ENCODE assay signal across 1 cellular context in the genomic region with DNA sequence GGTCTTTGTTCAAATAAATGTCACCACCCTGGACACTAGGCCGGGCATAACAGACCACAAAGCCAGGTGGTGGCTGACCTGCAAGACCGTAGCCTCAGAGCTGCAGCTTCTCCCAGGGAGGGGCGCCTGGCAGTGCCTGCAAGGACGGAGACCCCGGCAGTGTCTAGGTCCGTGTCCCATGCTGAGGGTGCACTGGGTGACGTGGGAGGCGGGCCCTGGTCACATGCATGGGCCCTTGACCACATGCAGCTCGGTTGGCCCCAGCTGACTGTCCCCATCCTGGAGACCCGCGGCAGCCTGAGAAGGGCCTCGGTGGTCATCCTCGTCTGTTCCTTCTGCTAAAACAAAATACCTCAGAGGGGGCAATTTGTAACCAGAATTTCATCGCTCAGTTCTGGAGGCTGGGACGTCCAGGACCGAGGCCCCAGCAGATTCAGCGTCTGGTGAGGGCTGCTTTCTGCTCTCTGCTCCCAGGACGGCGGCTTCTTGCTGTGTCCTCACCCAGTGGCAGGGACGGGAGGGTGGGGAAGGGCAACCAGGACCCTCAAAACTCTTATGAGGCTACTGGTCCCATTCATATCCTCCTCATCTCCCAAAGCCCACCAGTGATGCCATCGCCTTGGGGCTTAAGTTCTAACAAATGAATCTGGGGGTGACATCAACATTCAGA.
TF ChIP-seq lines count a peak whose summit lies in the region.

No MANE protein-coding gene starts in this region.

TF ChIP-seq in K562, 482 proteins besides CTCF, POLR2A, EP300 and RAD21 (continued from another document):
- TF ChIP-seq, protein P1, sequence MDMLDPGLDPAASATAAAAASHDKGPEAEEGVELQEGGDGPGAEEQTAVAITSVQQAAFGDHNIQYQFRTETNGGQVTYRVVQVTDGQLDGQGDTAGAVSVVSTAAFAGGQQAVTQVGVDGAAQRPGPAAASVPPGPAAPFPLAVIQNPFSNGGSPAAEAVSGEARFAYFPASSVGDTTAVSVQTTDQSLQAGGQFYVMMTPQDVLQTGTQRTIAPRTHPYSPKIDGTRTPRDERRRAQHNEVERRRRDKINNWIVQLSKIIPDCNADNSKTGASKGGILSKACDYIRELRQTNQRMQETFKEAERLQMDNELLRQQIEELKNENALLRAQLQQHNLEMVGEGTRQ (CRISPR knock-in tag; IDR thresholded peaks at IDR 0.05) = no peak
- no peak for TF ChIP-seq ZNF324 (CRISPR knock-in tag; IDR thresholded peaks at IDR 0.05)
- no peak for TF ChIP-seq U2AF1 (optimal IDR thresholded peaks at IDR 0.05; ENCODE audit: low read depth, low read length)
- TF ChIP-seq, protein P2, sequence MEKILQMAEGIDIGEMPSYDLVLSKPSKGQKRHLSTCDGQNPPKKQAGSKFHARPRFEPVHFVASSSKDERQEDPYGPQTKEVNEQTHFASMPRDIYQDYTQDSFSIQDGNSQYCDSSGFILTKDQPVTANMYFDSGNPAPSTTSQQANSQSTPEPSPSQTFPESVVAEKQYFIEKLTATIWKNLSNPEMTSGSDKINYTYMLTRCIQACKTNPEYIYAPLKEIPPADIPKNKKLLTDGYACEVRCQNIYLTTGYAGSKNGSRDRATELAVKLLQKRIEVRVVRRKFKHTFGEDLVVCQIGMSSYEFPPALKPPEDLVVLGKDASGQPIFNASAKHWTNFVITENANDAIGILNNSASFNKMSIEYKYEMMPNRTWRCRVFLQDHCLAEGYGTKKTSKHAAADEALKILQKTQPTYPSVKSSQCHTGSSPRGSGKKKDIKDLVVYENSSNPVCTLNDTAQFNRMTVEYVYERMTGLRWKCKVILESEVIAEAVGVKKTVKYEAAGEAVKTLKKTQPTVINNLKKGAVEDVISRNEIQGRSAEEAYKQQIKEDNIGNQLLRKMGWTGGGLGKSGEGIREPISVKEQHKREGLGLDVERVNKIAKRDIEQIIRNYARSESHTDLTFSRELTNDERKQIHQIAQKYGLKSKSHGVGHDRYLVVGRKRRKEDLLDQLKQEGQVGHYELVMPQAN (IDR thresholded peaks at IDR 0.05; ENCODE audit: borderline replicate concordance) = no peak
